Comparison of ENCODE assay signal across 8 cellular contexts in the genomic region with DNA sequence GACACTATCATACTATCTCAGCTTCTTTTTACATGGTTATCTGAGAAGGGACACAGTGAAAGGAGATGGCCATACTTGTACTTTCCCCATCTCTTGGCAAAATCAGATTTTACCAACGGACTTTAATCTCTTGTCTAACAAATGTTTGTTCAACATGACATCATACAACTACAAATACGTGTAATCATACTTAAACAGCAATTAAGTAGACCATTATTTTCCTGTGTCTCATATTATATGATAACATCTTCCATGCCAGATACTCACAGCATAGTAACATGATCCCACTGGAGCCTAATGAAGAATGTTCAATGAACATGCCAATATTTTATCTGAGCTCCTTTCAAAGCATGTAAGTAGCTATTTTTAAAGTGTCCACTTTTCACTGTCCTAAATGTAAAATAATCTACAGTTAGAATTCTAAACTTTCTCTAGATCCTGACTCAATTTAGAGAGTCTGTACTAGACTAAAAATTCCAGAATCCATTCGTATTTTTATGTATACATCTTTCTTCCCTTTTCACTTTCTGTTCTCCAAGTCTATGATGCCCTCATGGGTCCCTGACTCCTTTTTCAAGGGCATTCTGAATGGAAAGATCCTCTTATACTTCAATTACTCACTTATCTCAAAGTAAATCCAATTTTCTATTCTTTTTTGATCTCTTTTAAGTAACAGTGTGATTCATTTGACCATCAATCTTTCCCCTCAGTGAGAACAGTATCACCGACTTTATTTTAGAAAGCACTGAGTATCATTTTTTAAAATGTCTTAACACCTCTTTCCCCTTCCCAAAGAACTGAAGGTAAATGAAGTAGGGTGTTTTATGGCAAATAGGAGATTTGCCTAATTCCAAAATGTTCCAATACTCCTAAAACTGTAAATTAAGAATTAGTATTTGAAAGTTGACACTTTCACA.
DNase-seq lines count a peak whose midpoint lies in the region; ATAC-seq and TF ChIP-seq lines count a peak whose summit lies in the region.

No MANE protein-coding gene starts in this region.

- intact Hi-C loops in natural killer cell (cut with micrococcal nuclease): loop anchor here (1.0 kb wide), 4 partner anchors 132 to 318 kb away; no protein-coding TSS in a partner anchor

- no peaks in the 10 kb centered on the region for H3K27me3 Mint-ChIP-seq in natural killer cell (ENCODE audit: low read depth in 2 of 2)

- no peaks in the 10 kb centered on the region for H3K9me3 Mint-ChIP-seq in natural killer cell

- H3K36me3 Mint-ChIP-seq in natural killer cell: no peaks in the 10 kb centered on the region

- peak overlapping the region; percentile 9 for H3K9ac ChIP-seq in adipocyte (ENCODE audit: low read length)

- no peaks in the 10 kb centered on the region for H3K27me3 ChIP-seq in adipocyte (replicated peaks; ENCODE audit: control insufficient read depth, insufficient read depth, low read length)

- H3K4me1 Mint-ChIP-seq in natural killer cell: peaks cover 8 to 20% of the 10 kb centered on the region in 2 donors

- peak; percentile 10 for ATAC-seq in GM18861 (IDR thresholded peaks at IDR 0.05; ENCODE audit: unreplicated experiment)
- no peak for ATAC-seq in natural killer cell
- ATAC-seq in HG02763 (IDR thresholded peaks at IDR 0.05; ENCODE audit: unreplicated experiment): no peak
- no peak for ATAC-seq in GM18870 (IDR thresholded peaks at IDR 0.05; ENCODE audit: unreplicated experiment)

- H3K4me1 ChIP-seq in adipocyte (ENCODE audit: control insufficient read depth, insufficient read depth, low read length): peaks cover 3% of the 10 kb centered on the region

- H3K27ac Mint-ChIP-seq in natural killer cell: peak overlapping the region; percentile 79 to 80

- H3K4me3 ChIP-seq in adipocyte (ENCODE audit: low read length): no peak overlapping the region

- no peak overlapping the region for H3K4me3 Mint-ChIP-seq in natural killer cell

- no peaks in the 10 kb centered on the region for H3K9me3 ChIP-seq in adipocyte (ENCODE audit: control insufficient read depth, low read length)

- H3K36me3 ChIP-seq in adipocyte (ENCODE audit: control insufficient read depth, insufficient read depth, low read length, severe bottlenecking): no peaks in the 10 kb centered on the region

- DNase-seq in HT-29 (ENCODE audit: low spot score) (peak; percentile 19), adipocyte (ENCODE audit: low read depth) (no peak), natural killer cell (no peak), dermis blood vessel endothelial cell (no peak), nucleus accumbens (lab: John Stamatoyannopoulos, UW) (no peak)

- no peak for TF ChIP-seq CTCF in natural killer cell (IDR thresholded peaks at IDR 0.05)
